23 cellular contexts compared by ENCODE assay signal in genomic region chr14:65864993-65865392, GRCh38.
A peak's percentile ranks its signal among the peaks of the same experiment; 100 is the strongest.
DNase-seq lines count a peak whose midpoint lies in the region; ATAC-seq and TF ChIP-seq lines count a peak whose summit lies in the region.
"Had no signal": no experiment of that assay in that cellular context is flagged by ENCODE, and none has a peak within 500 bp of the region (broad histone marks: within the 10 kb centered on the region; RNA-seq: fewer than 3 reads in every experiment).

No MANE protein-coding gene starts in this region.

- no peak for ATAC-seq in CD4-positive, CD25-positive, alpha-beta regulatory T cell (ENCODE audit: low read depth in 2 of 2)
- ATAC-seq: left colon; stimulated activated naive B cell treated with anti-CD40 and anti-IgM and Interleukin-4, amounts not matched to agents 10 μg/mL and 1 μg/mL and 100 μg/mL, for 72 hours had no signal

- H3K36me3 Mint-ChIP-seq in T-helper 2 cell treated with Interferon-gamma antibody and Interleukin-4, amounts not matched to agents 5 μg/mL and 100 μg/mL, for 36 hours (ENCODE audit: low read depth) = peaks cover 15% of the 10 kb centered on the region
- H3K36me3 Mint-ChIP-seq in CD4-positive, CD25-positive, alpha-beta regulatory T cell = no peaks in the 10 kb centered on the region
- peaks cover 0 to 4% (median 0%) of the 10 kb centered on the region in 3 donors for H3K36me3 Mint-ChIP-seq in immature natural killer cell
- no peaks in the 10 kb centered on the region for H3K36me3 Mint-ChIP-seq in HFFc6 (ENCODE audit: low read depth)
- H3K36me3 Mint-ChIP-seq: stimulated activated naive B cell treated with anti-CD40 and anti-IgM and Interleukin-4, amounts not matched to agents 10 μg/mL and 1 μg/mL and 100 μg/mL, for 72 hours had no signal

- H3K4me3 ChIP-seq in CD4-positive, CD25-positive, alpha-beta regulatory T cell (ENCODE audit: low read depth, low read length) = no peak overlapping the region
- H3K4me3 ChIP-seq in Jurkat, Clone E6-1 (ENCODE audit: low read length) = peak overlapping the region; percentile 17
- H3K4me3 ChIP-seq: BLaER1 treated with 17β-estradiol and CSF1 and Interleukin-3, amounts not matched to agents 10 nM and 100 nM; cardiac muscle cell; thyroid gland had no signal

- H3K4me3 Mint-ChIP-seq in T-helper 2 cell treated with Interferon-gamma antibody and Interleukin-4, amounts not matched to agents 5 μg/mL and 100 μg/mL, for 36 hours = peak overlapping the region; percentile 4
- peak overlapping the region in 3 of 4 donors; percentile 29 to 42 (median 35) for H3K4me3 Mint-ChIP-seq in CD4-positive, CD25-positive, alpha-beta regulatory T cell
- H3K4me3 Mint-ChIP-seq in immature natural killer cell = peak overlapping the region in 4 of 5 donors; percentile 3 to 59 (median 24)
- H3K4me3 Mint-ChIP-seq in HFFc6 = no peak overlapping the region
- H3K4me3 Mint-ChIP-seq: activated B cell treated with CpG ODN at 0.5 μM for 24 hours; neural crest cell; stimulated activated naive B cell treated with anti-CD40 and anti-IgM and Interleukin-4, amounts not matched to agents 10 μg/mL and 1 μg/mL and 100 μg/mL, for 72 hours had no signal

- DNase-seq in T-helper 2 cell treated with Interferon-gamma antibody and Interleukin-4, amounts not matched to agents 5 μg/mL and 100 μg/mL, for 36 hours (ENCODE audit: low spot score) = no peak
- DNase-seq in T-helper 2 cell (no peak), immature natural killer cell (no peak), HEK293T (ENCODE audit: extremely low spot score) (no peak), HT-29 (ENCODE audit: low spot score) (no peak), HFFc6 (no peak)
- DNase-seq in CD4-positive, CD25-positive, alpha-beta regulatory T cell = no peak
- DNase-seq in Jurkat, Clone E6-1 (ENCODE audit: low read depth, low spot score) = no peak
- DNase-seq: activated B cell treated with CpG ODN at 0.5 μM for 24 hours; activated effector memory CD4-positive, alpha-beta T cell treated with anti-CD3 and anti-CD28 coated beads, Interleukin-2, amount 50 U/mL, for 16 hours; amygdala; left colon; NCI-H1092; NCI-H2029; NCI-H526 treated with DMSO at 0.1 percent for 48 hours; SHP77 treated with DMSO at 0.1 percent for 48 hours; stimulated activated CD4-positive, alpha-beta T cell treated with anti-CD3 and anti-CD28 coated beads, Interleukin-1b, Interleukin-23, amount 100 ng/mL, for 48 hours; stimulated activated naive B cell treated with anti-CD40 and anti-IgM and Interleukin-4, amounts not matched to agents 10 μg/mL and 1 μg/mL and 100 μg/mL, for 72 hours; thyroid gland had no signal

- H3K9me3 ChIP-seq in CD4-positive, CD25-positive, alpha-beta regulatory T cell (ENCODE audit: control insufficient read depth in 2 of 2, low read length in 2 of 2) = no peaks in the 10 kb centered on the region
- H3K9me3 ChIP-seq: BLaER1 treated with 17β-estradiol and CSF1 and Interleukin-3, amounts not matched to agents 10 nM and 100 nM; thyroid gland had no signal

- H3K36me3 ChIP-seq in CD4-positive, CD25-positive, alpha-beta regulatory T cell (ENCODE audit: control insufficient read depth, insufficient read depth, low read length) = no peaks in the 10 kb centered on the region
- H3K36me3 ChIP-seq: BLaER1 treated with 17β-estradiol and CSF1 and Interleukin-3, amounts not matched to agents 10 nM and 100 nM; cardiac muscle cell; thyroid gland had no signal

- peaks cover 43% of the 10 kb centered on the region for H3K4me1 ChIP-seq in CD4-positive, CD25-positive, alpha-beta regulatory T cell (ENCODE audit: control insufficient read depth, insufficient read depth, low read length, poor library complexity, severe bottlenecking)
- H3K4me1 ChIP-seq: BLaER1 treated with 17β-estradiol and CSF1 and Interleukin-3, amounts not matched to agents 10 nM and 100 nM; thyroid gland had no signal

- no peaks in the 10 kb centered on the region for H3K27me3 ChIP-seq in CD4-positive, CD25-positive, alpha-beta regulatory T cell (ENCODE audit: control insufficient read depth, insufficient read depth, low read length)
- H3K27me3 ChIP-seq: BLaER1 treated with 17β-estradiol and CSF1 and Interleukin-3, amounts not matched to agents 10 nM and 100 nM; cardiac muscle cell; thyroid gland had no signal

- POLR2A ChIA-PET in HEK293T (lab: Yijun Ruan, JAX) = no interaction called here

- H3K4me1 Mint-ChIP-seq in T-helper 2 cell treated with Interferon-gamma antibody and Interleukin-4, amounts not matched to agents 5 μg/mL and 100 μg/mL, for 36 hours (ENCODE audit: low read depth) = peaks cover 56% of the 10 kb centered on the region
- H3K4me1 Mint-ChIP-seq in CD4-positive, CD25-positive, alpha-beta regulatory T cell = peaks cover 30 to 67% (median 51%) of the 10 kb centered on the region in 4 donors
- peaks cover 31 to 54% of the 10 kb centered on the region in 2 donors for H3K4me1 Mint-ChIP-seq in immature natural killer cell
- no peaks in the 10 kb centered on the region for H3K4me1 Mint-ChIP-seq in HFFc6 (ENCODE audit: low read depth)
- H3K4me1 Mint-ChIP-seq: activated B cell treated with CpG ODN at 0.5 μM for 24 hours; stimulated activated naive B cell treated with anti-CD40 and anti-IgM and Interleukin-4, amounts not matched to agents 10 μg/mL and 1 μg/mL and 100 μg/mL, for 72 hours had no signal

- TF ChIP-seq CTCF in HFFc6 (IDR thresholded peaks at IDR 0.05) = no peak

- H3K27ac ChIP-seq in CD4-positive, CD25-positive, alpha-beta regulatory T cell (ENCODE audit: insufficient read depth, low read length, poor library complexity, severe bottlenecking) = no peak overlapping the region
- H3K27ac ChIP-seq: BLaER1 treated with 17β-estradiol and CSF1 and Interleukin-3, amounts not matched to agents 10 nM and 100 nM; cardiac muscle cell; thyroid gland had no signal

- CTCF ChIA-PET in HEK293T (lab: Yijun Ruan, JAX) = no interaction called here

- H3K9me3 Mint-ChIP-seq in T-helper 2 cell treated with Interferon-gamma antibody and Interleukin-4, amounts not matched to agents 5 μg/mL and 100 μg/mL, for 36 hours = peaks cover 4% of the 10 kb centered on the region
- no peaks in the 10 kb centered on the region for H3K9me3 Mint-ChIP-seq in CD4-positive, CD25-positive, alpha-beta regulatory T cell
- H3K9me3 Mint-ChIP-seq in immature natural killer cell (no peaks in the 10 kb centered on the region), HFFc6 (no peaks in the 10 kb centered on the region)
- H3K9me3 Mint-ChIP-seq: activated B cell treated with CpG ODN at 0.5 μM for 24 hours; neural crest cell; stimulated activated naive B cell treated with anti-CD40 and anti-IgM and Interleukin-4, amounts not matched to agents 10 μg/mL and 1 μg/mL and 100 μg/mL, for 72 hours had no signal

- H3K27me3 Mint-ChIP-seq in T-helper 2 cell treated with Interferon-gamma antibody and Interleukin-4, amounts not matched to agents 5 μg/mL and 100 μg/mL, for 36 hours (ENCODE audit: low read depth) = no peaks in the 10 kb centered on the region
- H3K27me3 Mint-ChIP-seq in CD4-positive, CD25-positive, alpha-beta regulatory T cell = no peaks in the 10 kb centered on the region
- H3K27me3 Mint-ChIP-seq in immature natural killer cell (ENCODE audit: low read depth in 3 of 3) = peaks cover 0 to 5% (median 0%) of the 10 kb centered on the region in 3 donors
- peaks cover 2% of the 10 kb centered on the region; the same call in 1 of the 2 replicates for H3K27me3 Mint-ChIP-seq in HFFc6 (ENCODE audit: insufficient read depth)

- peak overlapping the region; percentile 70 for H3K27ac Mint-ChIP-seq in T-helper 2 cell treated with Interferon-gamma antibody and Interleukin-4, amounts not matched to agents 5 μg/mL and 100 μg/mL, for 36 hours
- peak overlapping the region; percentile 34 to 90 (median 62) for H3K27ac Mint-ChIP-seq in CD4-positive, CD25-positive, alpha-beta regulatory T cell
- H3K27ac Mint-ChIP-seq in immature natural killer cell (peak overlapping the region in 4 of 6 donors; percentile 1 to 38 (median 8)), HFFc6 (no peak overlapping the region)
- H3K27ac Mint-ChIP-seq: activated B cell treated with CpG ODN at 0.5 μM for 24 hours; progenitor cell of endocrine pancreas; stimulated activated naive B cell treated with anti-CD40 and anti-IgM and Interleukin-4, amounts not matched to agents 10 μg/mL and 1 μg/mL and 100 μg/mL, for 72 hours had no signal

TF ChIP-seq in HEK293T, 16 proteins besides CTCF, POLR2A, EP300 and RAD21:
- TF ChIP-seq FOXM1 (IDR thresholded peaks at IDR 0.05; ENCODE audit: borderline replicate concordance) (no peak), SP1 (IDR thresholded peaks at IDR 0.05) (no peak), CTBP1 (IDR thresholded peaks at IDR 0.05; ENCODE audit: borderline replicate concordance) (no peak)
